8 cellular contexts compared by ENCODE assay signal in genomic region chr12:68686595-68687521, GRCh38. TPM values are rescaled to one million over a fixed set of nuclear protein-coding genes. Genes with fewer than 3 reads are reported as not detected.
A peak's percentile ranks its signal among the peaks of the same experiment; 100 is the strongest.
DNase-seq lines count a peak whose midpoint lies in the region; ATAC-seq and TF ChIP-seq lines count a peak whose summit lies in the region.

Gene NUP107, plus strand, starts transcription at chr12:68686978. Its CDS starts 88 bp downstream, at chr12:68687066.

- peak; percentile 33 for TF ChIP-seq CTCF in AG04449 (IDR thresholded peaks at IDR 0.05; ENCODE audit: insufficient read depth, low read length, missing control alignments)
- TF ChIP-seq CTCF in WTC11 (IDR thresholded peaks at IDR 0.05), result no peak
- peak; percentile 28 for TF ChIP-seq CTCF in cardiac fibroblast (IDR thresholded peaks at IDR 0.05; ENCODE audit: low read depth, low read length)
- TF ChIP-seq CTCF in smooth muscle cell (IDR thresholded peaks at IDR 0.05; ENCODE audit: borderline replicate concordance, insufficient read depth, poor library complexity, severe bottlenecking), result peak; percentile 18

- peaks cover 3% of the 10 kb centered on the region for H3F3A ChIP-seq in smooth muscle cell (ENCODE audit: low read depth)

- no peaks in the 10 kb centered on the region for H3K27me3 ChIP-seq in smooth muscle cell (ENCODE audit: low read depth)

- no peaks in the 10 kb centered on the region for H3K9me3 ChIP-seq in smooth muscle cell (replicated peaks; ENCODE audit: low read depth)

- H3K27ac Mint-ChIP-seq in WTC11, result peak within 1 kb of the TSS; percentile 96

- under 1% methylated on average over 44 of the region's 44 CpGs for WGBS in smooth muscle cell (ENCODE audit: low lambda C conversion rate)

- H3K9me3 Mint-ChIP-seq in WTC11, result no peaks in the 10 kb centered on the region

- H3K4me3 ChIP-seq in AG04449 (ENCODE audit: low read depth, low read length) (peak within 1 kb of the TSS; percentile 99), cardiac fibroblast (replicated peaks in 1 of 2; ENCODE audit: low read depth in 2 of 2, low read length in 2 of 2) (peak within 1 kb of the TSS; percentile 94 to 96), smooth muscle cell (peak within 1 kb of the TSS; percentile 73)

- H2AFZ ChIP-seq in smooth muscle cell (ENCODE audit: low read depth), result peak within 1 kb of the TSS; percentile 85

- H3K79me2 ChIP-seq in smooth muscle cell (ENCODE audit: low read depth), result peaks cover 15% of the 10 kb centered on the region

- H4K20me1 ChIP-seq in smooth muscle cell (ENCODE audit: low read depth), result no peaks in the 10 kb centered on the region

- POLR2A ChIA-PET in AG04449 (lab: Yijun Ruan, JAX), result interaction anchor here (0.6 to 0.9 kb wide), 3 partner anchors 35 to 74 kb away, joined by 3 to 4 read pairs (median 3); no protein-coding TSS in a partner anchor
- POLR2A ChIA-PET in WTC11 (lab: Charles Lee), result interaction anchor here (0.7 kb wide), 1 partner anchor 122 kb away, joined by 3 read pairs; the partner anchor contains the start of gene MDM2

- H3K4me1 Mint-ChIP-seq in WTC11, result peaks cover 16% of the 10 kb centered on the region

- H3K27ac ChIP-seq in smooth muscle cell (ENCODE audit: low read depth), result peak within 1 kb of the TSS; percentile 92

- ATAC-seq in GM18907 (IDR thresholded peaks at IDR 0.05; ENCODE audit: unreplicated experiment) (peak; percentile 95), HG03159 (IDR thresholded peaks at IDR 0.05; ENCODE audit: unreplicated experiment) (peak; percentile 94), WTC11 (peak; percentile 98)

- no peaks in the 10 kb centered on the region for H3K27me3 Mint-ChIP-seq in WTC11 (ENCODE audit: low read depth)

- H3K4me1 ChIP-seq in smooth muscle cell (ENCODE audit: low read depth), result peaks cover 8% of the 10 kb centered on the region

- H3K9ac ChIP-seq in smooth muscle cell (ENCODE audit: low read depth), result peak within 1 kb of the TSS; percentile 82

- H3K36me3 Mint-ChIP-seq in WTC11, result peaks cover 16% of the 10 kb centered on the region

- CTCF ChIA-PET in AG04449 (lab: Yijun Ruan, JAX), result no interaction called here
- CTCF ChIA-PET in WTC11 (lab: Charles Lee), result no interaction called here

- peak; percentile 92 for DNase-seq in AG04449 (ENCODE audit: low read depth, low spot score)
- peak; percentile 95 for DNase-seq in NCI-H2227 treated with DMSO at 0.1 percent for 48 hours (lab: John Stamatoyannopoulos, UW)
- DNase-seq in WTC11 (ENCODE audit: low spot score), result peak; percentile 97
- DNase-seq in cardiac fibroblast (ENCODE audit: low read depth in 2 of 2), result peak; percentile 99
- peak; percentile 99 for DNase-seq in iPS-NIHi7 (ENCODE audit: extremely low spot score)
- DNase-seq in smooth muscle cell (lab: John Stamatoyannopoulos, UW; ENCODE audit: unreplicated experiment), result peak; percentile 87

- peak within 1 kb of the TSS; percentile 96 for H3K4me3 Mint-ChIP-seq in WTC11

- H3K4me2 ChIP-seq in smooth muscle cell, result peak within 1 kb of the TSS; percentile 91

- no peaks in the 10 kb centered on the region for H3K36me3 ChIP-seq in smooth muscle cell (ENCODE audit: low read depth)

TF ChIP-seq in WTC11, 78 proteins besides CTCF, POLR2A, EP300 and RAD21 (continues in another document):
- TF ChIP-seq, protein P1, sequence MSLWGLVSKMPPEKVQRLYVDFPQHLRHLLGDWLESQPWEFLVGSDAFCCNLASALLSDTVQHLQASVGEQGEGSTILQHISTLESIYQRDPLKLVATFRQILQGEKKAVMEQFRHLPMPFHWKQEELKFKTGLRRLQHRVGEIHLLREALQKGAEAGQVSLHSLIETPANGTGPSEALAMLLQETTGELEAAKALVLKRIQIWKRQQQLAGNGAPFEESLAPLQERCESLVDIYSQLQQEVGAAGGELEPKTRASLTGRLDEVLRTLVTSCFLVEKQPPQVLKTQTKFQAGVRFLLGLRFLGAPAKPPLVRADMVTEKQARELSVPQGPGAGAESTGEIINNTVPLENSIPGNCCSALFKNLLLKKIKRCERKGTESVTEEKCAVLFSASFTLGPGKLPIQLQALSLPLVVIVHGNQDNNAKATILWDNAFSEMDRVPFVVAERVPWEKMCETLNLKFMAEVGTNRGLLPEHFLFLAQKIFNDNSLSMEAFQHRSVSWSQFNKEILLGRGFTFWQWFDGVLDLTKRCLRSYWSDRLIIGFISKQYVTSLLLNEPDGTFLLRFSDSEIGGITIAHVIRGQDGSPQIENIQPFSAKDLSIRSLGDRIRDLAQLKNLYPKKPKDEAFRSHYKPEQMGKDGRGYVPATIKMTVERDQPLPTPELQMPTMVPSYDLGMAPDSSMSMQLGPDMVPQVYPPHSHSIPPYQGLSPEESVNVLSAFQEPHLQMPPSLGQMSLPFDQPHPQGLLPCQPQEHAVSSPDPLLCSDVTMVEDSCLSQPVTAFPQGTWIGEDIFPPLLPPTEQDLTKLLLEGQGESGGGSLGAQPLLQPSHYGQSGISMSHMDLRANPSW (CRISPR knock-in tag; conservative IDR thresholded peaks at IDR 0.05; ENCODE audit: low read depth), result no peak
- no peak for TF ChIP-seq ZNF671 (CRISPR knock-in tag; IDR thresholded peaks at IDR 0.05)
- peak; percentile 79; the same call in 1 of the 2 replicates for TF ChIP-seq MYBL2 (CRISPR knock-in tag; IDR thresholded peaks at IDR 0.05)
- TF ChIP-seq PREB (CRISPR knock-in tag; IDR thresholded peaks at IDR 0.05; ENCODE audit: borderline replicate concordance), result no peak
- TF ChIP-seq, protein P2, sequence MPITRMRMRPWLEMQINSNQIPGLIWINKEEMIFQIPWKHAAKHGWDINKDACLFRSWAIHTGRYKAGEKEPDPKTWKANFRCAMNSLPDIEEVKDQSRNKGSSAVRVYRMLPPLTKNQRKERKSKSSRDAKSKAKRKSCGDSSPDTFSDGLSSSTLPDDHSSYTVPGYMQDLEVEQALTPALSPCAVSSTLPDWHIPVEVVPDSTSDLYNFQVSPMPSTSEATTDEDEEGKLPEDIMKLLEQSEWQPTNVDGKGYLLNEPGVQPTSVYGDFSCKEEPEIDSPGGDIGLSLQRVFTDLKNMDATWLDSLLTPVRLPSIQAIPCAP (CRISPR knock-in tag; IDR thresholded peaks at IDR 0.05), result no peak
- TF ChIP-seq AFF4 (CRISPR knock-in tag; IDR thresholded peaks at IDR 0.05; ENCODE audit: borderline replicate concordance), result peak; percentile 32; the same call in 1 of the 2 replicates
- peak; percentile 80; the same call in 1 of the 2 replicates for TF ChIP-seq TEAD1 (CRISPR knock-in tag; IDR thresholded peaks at IDR 0.05)
- TF ChIP-seq, protein P3, sequence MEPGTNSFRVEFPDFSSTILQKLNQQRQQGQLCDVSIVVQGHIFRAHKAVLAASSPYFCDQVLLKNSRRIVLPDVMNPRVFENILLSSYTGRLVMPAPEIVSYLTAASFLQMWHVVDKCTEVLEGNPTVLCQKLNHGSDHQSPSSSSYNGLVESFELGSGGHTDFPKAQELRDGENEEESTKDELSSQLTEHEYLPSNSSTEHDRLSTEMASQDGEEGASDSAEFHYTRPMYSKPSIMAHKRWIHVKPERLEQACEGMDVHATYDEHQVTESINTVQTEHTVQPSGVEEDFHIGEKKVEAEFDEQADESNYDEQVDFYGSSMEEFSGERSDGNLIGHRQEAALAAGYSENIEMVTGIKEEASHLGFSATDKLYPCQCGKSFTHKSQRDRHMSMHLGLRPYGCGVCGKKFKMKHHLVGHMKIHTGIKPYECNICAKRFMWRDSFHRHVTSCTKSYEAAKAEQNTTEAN (CRISPR knock-in tag; IDR thresholded peaks at IDR 0.05), result no peak; the same call in 1 of the 2 replicates
- TF ChIP-seq SP1 (CRISPR knock-in tag; conservative IDR thresholded peaks at IDR 0.05), result peak; percentile 87
- TF ChIP-seq NFE2L1 (CRISPR knock-in tag; IDR thresholded peaks at IDR 0.05), result peak; percentile 76; the same call in 1 of the 2 replicates

RNA-seq across cellular contexts. Expression of gene NUP107, which starts in this region (rescaled TPM):
- 117 to 132 TPM (median 120 TPM) in 3 replicates for total RNA-seq in WTC11 (2021)
- total RNA-seq in smooth muscle cell, result 51.1 and 65.3 TPM in 2 replicates
- 29.1 and 39.9 TPM in 2 replicates for polyA plus RNA-seq in smooth muscle cell

Comparison
In these comparisons a context has a peak if more than half of its experiments do, and no peak if none do; other contexts are left out.
1. Peak in every context shown above with its lines: DNase-seq, ATAC-seq, H3K4me3 ChIP-seq and H3K27ac ChIP-seq.